In genomic region chr14:90427848-90428426, GRCh38 we compare ENCODE assay signal across 20 cellular contexts.
"Had no signal": no experiment of that assay in that cellular context is flagged by ENCODE, and none has a peak within 500 bp of the region (broad histone marks: within the 10 kb centered on the region; RNA-seq: fewer than 3 reads in every experiment).

No MANE protein-coding gene starts in this region.

- H3K27me3 ChIP-seq: ascending aorta, dorsolateral prefrontal cortex, esophagus squamous epithelium, pancreas, thyroid gland had no signal

- H3K4me3 ChIP-seq: ascending aorta, dorsolateral prefrontal cortex, esophagus squamous epithelium, pancreas, thyroid gland had no signal

- H3K4me1 Mint-ChIP-seq: activated CD4-positive, alpha-beta T cell treated with anti-CD3 and anti-CD28 coated beads, Interleukin-2, amount 10 ng/mL, durations not matched to agents 7 days and 5 days; central memory CD8-positive, alpha-beta T cell had no signal

- H3K9me3 ChIP-seq: ascending aorta, esophagus squamous epithelium, pancreas, thyroid gland had no signal

- H3K36me3 ChIP-seq: ascending aorta, esophagus squamous epithelium, pancreas, thyroid gland had no signal

- H3K4me3 Mint-ChIP-seq: activated CD4-positive, alpha-beta T cell treated with anti-CD3 and anti-CD28 coated beads, Interleukin-2, amount 10 ng/mL, durations not matched to agents 7 days and 5 days; activated CD8-positive, alpha-beta T cell treated with anti-CD3 and anti-CD28 coated beads, Interleukin-2, amount 10 ng/mL, durations not matched to agents 7 days and 5 days; activated T-helper 1 cell treated with anti-CD3 and anti-CD28 coated beads, Interleukin-12 subunit alpha, Interleukin-12 subunit beta, Interleukin-2, Interleukin-4 antibody, amounts not matched to agents 30 ng/mL and 10 ng/mL and 1 ng/mL, durations not matched to agents 14 hours and 24 hours and 36 hours; central memory CD8-positive, alpha-beta T cell; effector memory CD8-positive, alpha-beta T cell; natural killer cell treated with Interleukin-12 subunit alpha and Interleukin-12 subunit beta and Interleukin-15 and Interleukin-18, amount 100 ng/mL, for 72 hours had no signal

- H3K4me1 ChIP-seq: ascending aorta, pancreas had no signal

- H3K27me3 Mint-ChIP-seq: activated CD4-positive, alpha-beta T cell treated with anti-CD3 and anti-CD28 coated beads, Interleukin-2, amount 10 ng/mL, durations not matched to agents 7 days and 5 days; natural killer cell treated with Interleukin-12 subunit alpha and Interleukin-12 subunit beta and Interleukin-15 and Interleukin-18, amount 100 ng/mL, for 72 hours had no signal

- H3K36me3 Mint-ChIP-seq: activated naive CD4-positive, alpha-beta T cell treated with anti-CD3 and anti-CD28 coated beads, Interleukin-2, amount 50 U/mL, for 72 hours; natural killer cell treated with Interleukin-12 subunit alpha and Interleukin-12 subunit beta and Interleukin-15 and Interleukin-18, amount 100 ng/mL, for 72 hours had no signal

- H3K27ac Mint-ChIP-seq: activated CD4-positive, alpha-beta T cell treated with anti-CD3 and anti-CD28 coated beads, Interleukin-2, amount 10 ng/mL, durations not matched to agents 7 days and 5 days; activated CD8-positive, alpha-beta T cell treated with anti-CD3 and anti-CD28 coated beads, Interleukin-2, amount 10 ng/mL, durations not matched to agents 7 days and 5 days; activated naive CD4-positive, alpha-beta T cell treated with anti-CD3 and anti-CD28 coated beads, Interleukin-2, amount 50 U/mL, for 72 hours; activated T-helper 1 cell treated with anti-CD3 and anti-CD28 coated beads, Interleukin-12 subunit alpha, Interleukin-12 subunit beta, Interleukin-2, Interleukin-4 antibody, amounts not matched to agents 30 ng/mL and 10 ng/mL and 1 ng/mL, durations not matched to agents 14 hours and 24 hours and 36 hours; effector memory CD8-positive, alpha-beta T cell; natural killer cell treated with Interleukin-12 subunit alpha and Interleukin-12 subunit beta and Interleukin-15 and Interleukin-18, amount 100 ng/mL, for 72 hours had no signal

- ATAC-seq: activated CD4-positive, CD25-positive, alpha-beta regulatory T cell treated with anti-CD3 and anti-CD28 coated beads, Interleukin-2, amount 50 U/mL, for 24 hours; activated CD8-positive, alpha-beta T cell treated with anti-CD3 and anti-CD28 coated beads, Interleukin-2, amount 10 ng/mL, durations not matched to agents 7 days and 5 days; activated naive CD4-positive, alpha-beta T cell treated with anti-CD3 and anti-CD28 coated beads, Interleukin-2, amount 50 U/mL, for 72 hours; effector memory CD8-positive, alpha-beta T cell; natural killer cell treated with Interleukin-12 subunit alpha and Interleukin-12 subunit beta and Interleukin-15 and Interleukin-18, amount 100 ng/mL, for 72 hours; pancreas; SK-N-SH treated with all-trans-retinoic acid at 6 μM for 48 hours; stimulated activated naive CD8-positive, alpha-beta T cell treated with anti-CD3 and anti-CD28 coated beads, Interleukin-15, Interleukin-2, amounts not matched to agents 100 U/mL and 50 U/mL, for 24 hours had no signal

- H3K27ac ChIP-seq: ascending aorta, esophagus squamous epithelium, pancreas, thyroid gland, VCaP had no signal

- FAIRE-seq: colon, kidney, pancreas had no signal

- H3K9me3 Mint-ChIP-seq: activated CD4-positive, alpha-beta T cell treated with anti-CD3 and anti-CD28 coated beads, Interleukin-2, amount 10 ng/mL, durations not matched to agents 7 days and 5 days; activated naive CD4-positive, alpha-beta T cell treated with anti-CD3 and anti-CD28 coated beads, Interleukin-2, amount 50 U/mL, for 72 hours; activated T-helper 1 cell treated with anti-CD3 and anti-CD28 coated beads, Interleukin-12 subunit alpha, Interleukin-12 subunit beta, Interleukin-2, Interleukin-4 antibody, amounts not matched to agents 30 ng/mL and 10 ng/mL and 1 ng/mL, durations not matched to agents 14 hours and 24 hours and 36 hours; central memory CD8-positive, alpha-beta T cell; effector memory CD8-positive, alpha-beta T cell; natural killer cell treated with Interleukin-12 subunit alpha and Interleukin-12 subunit beta and Interleukin-15 and Interleukin-18, amount 100 ng/mL, for 72 hours had no signal

- DNase-seq: activated CD4-positive, alpha-beta T cell treated with anti-CD3 and anti-CD28 coated beads, Interleukin-2, amount 10 ng/mL, durations not matched to agents 7 days and 5 days; activated CD8-positive, alpha-beta T cell treated with anti-CD3 and anti-CD28 coated beads, Interleukin-2, amount 10 ng/mL, durations not matched to agents 7 days and 5 days; effector memory CD8-positive, alpha-beta T cell; esophagus squamous epithelium; kidney; midbrain; pancreas; stimulated activated CD4-positive, alpha-beta T cell treated with anti-CD3 and anti-CD28 coated beads, Interleukin-4, amount 100 ng/mL, for 24 hours; stimulated activated naive CD8-positive, alpha-beta T cell treated with anti-CD3 and anti-CD28 coated beads, Interleukin-15, Interleukin-2, amounts not matched to agents 100 U/mL and 50 U/mL, for 24 hours; thyroid gland had no signal
